ENCODE assay signal across 31 cellular contexts in the genomic region with DNA sequence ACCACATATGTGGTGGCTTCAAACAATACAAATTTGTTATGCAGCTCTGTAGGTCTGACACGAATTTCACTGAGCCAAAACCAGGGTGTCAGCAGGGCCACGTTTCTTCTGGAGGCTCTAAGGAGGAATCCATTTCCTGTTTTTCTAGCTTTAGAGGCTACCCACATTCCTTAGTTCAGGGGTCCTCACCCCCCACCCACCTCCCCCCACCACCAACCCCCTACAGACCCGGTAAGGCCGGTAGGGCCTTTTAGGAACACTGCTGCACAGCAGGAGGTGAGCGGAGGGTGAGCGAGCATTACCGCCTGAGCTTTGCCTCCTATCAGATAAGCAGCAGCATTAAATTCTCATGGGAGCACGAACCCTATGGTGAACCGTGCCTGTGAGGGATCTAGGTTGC. TPM values are rescaled to one million over a fixed set of nuclear protein-coding genes. Genes with fewer than 3 reads are reported as not detected.
A peak's percentile ranks its signal among the peaks of the same experiment; 100 is the strongest.
DNase-seq lines count a peak whose midpoint lies in the region; ATAC-seq and TF ChIP-seq lines count a peak whose summit lies in the region.
"Had no signal": no experiment of that assay in that cellular context is flagged by ENCODE, and none has a peak within 500 bp of the region (broad histone marks: within the 10 kb centered on the region; RNA-seq: fewer than 3 reads in every experiment).

No MANE protein-coding gene starts in this region.

- CTCF ChIA-PET in A673 (lab: Charles Lee): interaction anchor here (0.6 kb wide), 1 partner anchor 10 kb away, joined by 3 read pairs; the partner anchor contains the start of gene SLC39A10

- no peak overlapping the region for H3K4me2 ChIP-seq in H9 (ENCODE audit: insufficient read depth, insufficient read length, low read length)
- H3K4me2 ChIP-seq: A549 had no signal

- BruUV-seq in A673 (replicated peaks; lab: Mats Ljungman, UMichigan): no TSS peak

- H3K27me3 ChIP-seq in A673 (replicated peaks; ENCODE audit: insufficient read depth, low read depth, low read length, poor library complexity): no peaks in the 10 kb centered on the region
- no peaks in the 10 kb centered on the region for H3K27me3 ChIP-seq in H9 (ENCODE audit: insufficient read depth, low read length)
- H3K27me3 ChIP-seq: ascending aorta, heart right ventricle, neutrophil, sigmoid colon, vagina had no signal

- H4K8ac ChIP-seq in H9 (replicated peaks; ENCODE audit: insufficient read length, low read depth, low read length): no peak overlapping the region

- WGBS in H9 (ENCODE audit: extremely low coverage, insufficient read length, low lambda C conversion rate): no CpG with 5 or more reads among the region's 9 CpGs

- no peak overlapping the region for H4K5ac ChIP-seq in H9 (ENCODE audit: insufficient read length, low read depth, low read length)

- H4K91ac ChIP-seq in H9 (ENCODE audit: insufficient read length, low read depth, low read length): no peak overlapping the region

- H2BK15ac ChIP-seq in H9 (ENCODE audit: low read depth, low read length): no peak overlapping the region

- no peak overlapping the region for H3K4ac ChIP-seq in H9 (ENCODE audit: low read depth, low read length)

- no peak overlapping the region for H2BK120ac ChIP-seq in H9 (ENCODE audit: low read depth, low read length, poor library complexity, severe bottlenecking)

- intact Hi-C loops in A673 (cut with micrococcal nuclease; ENCODE audit: unreplicated experiment): no loop called here

- H3K9me3 ChIP-seq in A673 (ENCODE audit: low read depth, low read length, poor library complexity, severe bottlenecking) (no peaks in the 10 kb centered on the region), H9 (ENCODE audit: control insufficient read depth, low read depth, low read length) (no peaks in the 10 kb centered on the region)
- H3K9me3 ChIP-seq: A549, ascending aorta, esophagus squamous epithelium, heart right ventricle, neutrophil, prostate gland, sigmoid colon, vagina had no signal

- POLR2A ChIA-PET in A673 (lab: Charles Lee; ENCODE audit: low non-redundant PET): no interaction called here

- no peaks in the 10 kb centered on the region for H3K9me3 Mint-ChIP-seq in H9
- H3K9me3 Mint-ChIP-seq: stimulated activated effector memory CD8-positive, alpha-beta T cell treated with anti-CD3 and anti-CD28 coated beads, Interleukin-12 subunit alpha, Interleukin-12 subunit beta, amount 100 ng/mL, for 72 hours had no signal

- H3K36me3 ChIP-seq in A673 (ENCODE audit: insufficient read depth, low read length, poor library complexity, severe bottlenecking): no peaks in the 10 kb centered on the region
- H3K36me3 ChIP-seq: ascending aorta, esophagus squamous epithelium, heart right ventricle, neutrophil, prostate gland, sigmoid colon, vagina had no signal

- H2BK20ac ChIP-seq in H9 (ENCODE audit: low read depth, low read length, poor library complexity, severe bottlenecking): no peak overlapping the region

- no peak overlapping the region for H3K18ac ChIP-seq in H9 (ENCODE audit: insufficient read length, low read depth, low read length)

- no peak overlapping the region for H2AK5ac ChIP-seq in H9 (ENCODE audit: insufficient read length, low read length)

- H3K56ac ChIP-seq in H9 (ENCODE audit: insufficient read length, low read depth, low read length): no peak overlapping the region

- DNase-seq in A673 (ENCODE audit: low spot score) (peak; percentile 13), H9 (peak; percentile 49), SK-N-DZ (ENCODE audit: low spot score) (peak; percentile 47), iPS-NIHi11 (ENCODE audit: low spot score) (peak; percentile 20), NCI-H1092 (lab: John Stamatoyannopoulos, UW) (no peak), RPMI8226 (no peak), NCI-H748 (lab: John Stamatoyannopoulos, UW; ENCODE audit: unreplicated experiment) (no peak)
- DNase-seq: activated CD4-positive, alpha-beta T cell treated with anti-CD3 and anti-CD28 coated beads for 4 hours; activated gamma-delta T cell; activated naive CD8-positive, alpha-beta T cell treated with anti-CD3 and anti-CD28 coated beads, Interleukin-2, amount 10 ng/mL, durations not matched to agents 7 days and 5 days; activated T-cell treated with anti-CD3 and anti-CD28 coated beads, Interleukin-2, amount 50 U/mL, for 1 hour; DMS153; esophagus squamous epithelium; heart right ventricle; NCI-H1105; NCI-H2029; NCI-H226; NCI-H69; sigmoid colon; stimulated activated CD4-positive, alpha-beta T cell treated with anti-CD3 and anti-CD28 coated beads, Interleukin-4, amount 100 ng/mL, for 24 hours; T-helper 17 cell had no signal

- peak overlapping the region in 1 of 2 experiments; percentile 30; a peak in 2 of 5 replicates for H3K4me3 Mint-ChIP-seq in H9
- H3K4me3 Mint-ChIP-seq: activated naive CD8-positive, alpha-beta T cell treated with anti-CD3 and anti-CD28 coated beads, Interleukin-2, amount 10 ng/mL, durations not matched to agents 7 days and 5 days; stimulated activated effector memory CD8-positive, alpha-beta T cell treated with anti-CD3 and anti-CD28 coated beads, Interleukin-12 subunit alpha, Interleukin-12 subunit beta, amount 100 ng/mL, for 72 hours; T-helper 17 cell had no signal

- H4K20me1 ChIP-seq in H9 (ENCODE audit: control insufficient read depth, insufficient read depth, insufficient read length): no peaks in the 10 kb centered on the region

- H3K9ac ChIP-seq in H9 (ENCODE audit: extremely low read depth, insufficient read length, low read length): no peak overlapping the region

- no peak for TF ChIP-seq CTCF in A673 (conservative IDR thresholded peaks at IDR 0.05; ENCODE audit: low read depth, low read length)
- TF ChIP-seq CTCF in H9 (conservative IDR thresholded peaks at IDR 0.05): no peak

- no peak for ATAC-seq in HG02623 (IDR thresholded peaks at IDR 0.05; ENCODE audit: unreplicated experiment)
- ATAC-seq: A549; HCT116; heart right ventricle; SK-N-SH treated with all-trans-retinoic acid at 6 μM for 48 hours; stimulated activated effector memory CD8-positive, alpha-beta T cell treated with anti-CD3 and anti-CD28 coated beads, Interleukin-12 subunit alpha, Interleukin-12 subunit beta, amount 100 ng/mL, for 72 hours; T-helper 17 cell had no signal

- H3T11ph ChIP-seq in H9 (ENCODE audit: low read length): no peak overlapping the region

- H2BK12ac ChIP-seq in H9 (ENCODE audit: insufficient read length, low read depth, low read length): no peak overlapping the region

- peaks cover 32 to 43% of the 10 kb centered on the region in 2 experiments for H3K4me1 Mint-ChIP-seq in H9

- H3K36me3 Mint-ChIP-seq in H9 (ENCODE audit: insufficient read depth in 1 of 3, low read depth in 3 of 3): no peaks in the 10 kb centered on the region
- H3K36me3 Mint-ChIP-seq: stimulated activated effector memory CD8-positive, alpha-beta T cell treated with anti-CD3 and anti-CD28 coated beads, Interleukin-12 subunit alpha, Interleukin-12 subunit beta, amount 100 ng/mL, for 72 hours had no signal

- no peak overlapping the region for H2AFZ ChIP-seq in H9 (ENCODE audit: low read length)

- no peaks in the 10 kb centered on the region for H3K79me1 ChIP-seq in H9 (ENCODE audit: insufficient read depth, low read depth, low read length, poor library complexity, severe bottlenecking)

- no peaks in the 10 kb centered on the region for H3K79me2 ChIP-seq in H9 (ENCODE audit: insufficient read depth, low read length)

- no peak overlapping the region for H3K4me3 ChIP-seq in A673 (ENCODE audit: low read depth, low read length, poor library complexity, severe bottlenecking)
- H3K4me3 ChIP-seq: A549, ascending aorta, esophagus squamous epithelium, heart right ventricle, prostate gland, sigmoid colon, vagina had no signal

- H3K27ac Mint-ChIP-seq in H9: peak overlapping the region; percentile 93 to 95 (median 94); a peak in 6 of 7 replicates
- H3K27ac Mint-ChIP-seq: stimulated activated effector memory CD8-positive, alpha-beta T cell treated with anti-CD3 and anti-CD28 coated beads, Interleukin-12 subunit alpha, Interleukin-12 subunit beta, amount 100 ng/mL, for 72 hours; T-helper 17 cell had no signal

- no peaks in the 10 kb centered on the region for H3K27me3 Mint-ChIP-seq in H9 (ENCODE audit: low read depth)
- H3K27me3 Mint-ChIP-seq: activated naive CD8-positive, alpha-beta T cell treated with anti-CD3 and anti-CD28 coated beads, Interleukin-2, amount 10 ng/mL, durations not matched to agents 7 days and 5 days; T-helper 17 cell had no signal

- H3K23me2 ChIP-seq in H9 (ENCODE audit: insufficient read length, low read depth, low read length, poor library complexity, severe bottlenecking): no peaks in the 10 kb centered on the region

- no peak overlapping the region for H2BK5ac ChIP-seq in H9 (ENCODE audit: insufficient read length, low read length)

- H3K27ac ChIP-seq in A673 (ENCODE audit: low read depth, low read length, poor library complexity, severe bottlenecking) (no peak overlapping the region), H9 (ENCODE audit: insufficient read length, low read depth, low read length) (peak overlapping the region; percentile 17)
- H3K27ac ChIP-seq: A549, ascending aorta, esophagus squamous epithelium, heart right ventricle, HL-60, neutrophil, prostate gland, sigmoid colon, vagina had no signal

- H3K4me1 ChIP-seq in A673 (ENCODE audit: insufficient read depth, low read length, poor library complexity, severe bottlenecking) (no peaks in the 10 kb centered on the region), H9 (ENCODE audit: insufficient read depth, low read length) (peaks cover 10% of the 10 kb centered on the region; the same call in 1 of the 2 replicates)
- H3K4me1 ChIP-seq: ascending aorta, esophagus squamous epithelium, prostate gland, sigmoid colon, vagina had no signal

- H3K14ac ChIP-seq in H9 (ENCODE audit: insufficient read depth, low read length): no peak overlapping the region

- H3K23ac ChIP-seq in H9 (ENCODE audit: insufficient read length, low read depth, low read length): no peak overlapping the region

RNA-seq across cellular contexts. Expression of gene SLC39A10, which starts 10.6 kb away (rescaled TPM):
- total RNA-seq in A673 (2021): 42.3 and 58.2 TPM in 2 replicates
- total RNA-seq in H9 (2021): 156 and 161 TPM in 2 replicates
- 47.8 and 67.3 TPM in 2 replicates for polyA plus RNA-seq in SK-N-DZ (2014; cell fraction: cytosol; rRNA removed)
- polyA plus RNA-seq in SK-N-DZ (2014; cell fraction: nucleus; rRNA removed): 30.9 and 57.2 TPM in 2 replicates

Comparison
In these comparisons a context has a peak if more than half of its experiments do, and no peak if none do; other contexts are left out.
1. DNase-seq: peak in A673 (single experiment), H9 (single experiment), SK-N-DZ (single experiment) and iPS-NIHi11 (single experiment); none in NCI-H1092 (single experiment), RPMI8226 (single experiment) and NCI-H748 (single experiment).